ENCODE assay signal across 8 cellular contexts in the genomic region with DNA sequence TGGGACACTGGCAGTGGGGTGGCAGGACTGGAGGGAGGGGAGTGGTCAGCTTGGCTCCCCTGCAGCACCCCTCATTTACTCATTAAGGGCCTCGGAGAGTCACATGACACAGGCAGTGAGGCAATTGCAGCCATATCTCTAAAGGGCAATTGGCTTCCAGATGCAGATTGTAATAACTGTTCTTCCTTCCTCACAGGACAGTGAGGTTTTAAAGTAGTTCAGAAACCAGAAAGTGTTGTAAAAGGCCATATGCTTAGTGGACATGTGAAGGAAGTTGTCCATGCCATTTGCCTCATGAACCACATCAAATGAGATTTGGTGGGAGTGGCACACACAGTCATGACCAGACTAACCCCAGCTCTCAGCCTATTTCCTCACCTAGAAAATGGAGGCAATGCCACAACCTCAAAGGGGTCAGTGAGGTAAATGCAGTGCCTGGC. TPM values are rescaled to one million over a fixed set of nuclear protein-coding genes. Genes with fewer than 3 reads are reported as not detected.
DNase-seq lines count a peak whose midpoint lies in the region; FAIRE-seq and TF ChIP-seq lines count a peak whose summit lies in the region.

No MANE protein-coding gene starts in this region.

- no peak overlapping the region for H3K4me3 ChIP-seq in GM23248
- no peak overlapping the region for H3K4me3 ChIP-seq in OCI-LY3 (ENCODE audit: low read length)
- no peak overlapping the region for H3K4me3 ChIP-seq in prostate gland

- intact Hi-C loops in prostate gland (cut with DNase I): no loop called here

- H3K79me2 ChIP-seq in GM23248 (ENCODE audit: insufficient read depth) (peaks cover 15% of the 10 kb centered on the region), OCI-LY3 (ENCODE audit: low read length) (no peaks in the 10 kb centered on the region)

- TF ChIP-seq CTCF in OCI-LY3 (IDR thresholded peaks at IDR 0.05; ENCODE audit: low read depth, low read length) (no peak), prostate gland (IDR thresholded peaks at IDR 0.05) (no peak)

- no peaks in the 10 kb centered on the region for H3K36me3 ChIP-seq in GM23248 (ENCODE audit: low read depth)
- H3K36me3 ChIP-seq in OCI-LY3 (replicated peaks; ENCODE audit: low read depth, low read length): no peaks in the 10 kb centered on the region
- H3K36me3 ChIP-seq in prostate gland: no peaks in the 10 kb centered on the region

- peaks cover 17% of the 10 kb centered on the region for H3F3A ChIP-seq in GM23248 (ENCODE audit: insufficient read depth)

- TF ChIP-seq POLR2A in GM12891 (IDR thresholded peaks at IDR 0.05; ENCODE audit: low read depth, low read length) (no peak), prostate gland (IDR thresholded peaks at IDR 0.05) (no peak)

- H4K20me1 ChIP-seq in GM23248 (ENCODE audit: insufficient read depth) (no peaks in the 10 kb centered on the region), OCI-LY3 (ENCODE audit: insufficient read depth, low read length) (no peaks in the 10 kb centered on the region)

- no peak for FAIRE-seq in GM12891 (lab: Jason Lieb, UNC)

- 0 out of 2 replicates have a peak overlapping the region, but pooled peaks have one; percentile 9 for H3K27ac ChIP-seq in GM23248
- no peak overlapping the region for H3K27ac ChIP-seq in OCI-LY3 (ENCODE audit: low read length)
- H3K27ac ChIP-seq in epithelial cell of prostate: peak overlapping the region; percentile 85
- H3K27ac ChIP-seq in prostate gland: no peak overlapping the region

- no peaks in the 10 kb centered on the region for H3K9me2 ChIP-seq in GM23248 (ENCODE audit: insufficient read depth)

- 0% methylated on average over 1 of the region's 1 CpG for WGBS in GM23248 (ENCODE audit: low coverage in 1 of 2, low lambda C conversion rate in 2 of 2, missing lambda C conversion rate in 2 of 2), 2 experiments
- 0% methylated on average over 1 of the region's 1 CpG for WGBS in prostate gland

- H3K27me3 ChIP-seq in GM23248 (replicated peaks; ENCODE audit: insufficient read depth) (no peaks in the 10 kb centered on the region), OCI-LY3 (ENCODE audit: low read depth, low read length) (no peaks in the 10 kb centered on the region), prostate gland (replicated peaks; ENCODE audit: insufficient read depth) (no peaks in the 10 kb centered on the region)

- DNase-seq in GM23248 (no peak), epithelial cell of prostate (ENCODE audit: low read depth, low spot score) (no peak), nucleus accumbens (lab: John Stamatoyannopoulos, UW) (peak in 44 of 56 donors; percentile 10 to 76 (median 41)), KG1 (lab: John Stamatoyannopoulos, UW) (no peak), GM12891 (ENCODE audit: insufficient read length, low spot score) (no peak), prostate gland (ENCODE audit: low spot score) (no peak)
- no peak for DNase-seq in stimulated activated CD4-positive, alpha-beta T cell treated with anti-CD3 and anti-CD28 coated beads, Interleukin-4, amount 100 ng/mL, for 4 hours

- H3K4me2 ChIP-seq in GM23248 (ENCODE audit: unreplicated experiment) (no peak overlapping the region), OCI-LY3 (ENCODE audit: low read length) (peak overlapping the region; percentile 5; the same call in 1 of the 2 replicates)

- peaks cover 7% of the 10 kb centered on the region for H3K4me1 ChIP-seq in GM23248 (ENCODE audit: insufficient read depth)
- H3K4me1 ChIP-seq in OCI-LY3 (ENCODE audit: low read length): peaks cover 5% of the 10 kb centered on the region; the same call in 1 of the 2 replicates
- H3K4me1 ChIP-seq in prostate gland (replicated peaks): no peaks in the 10 kb centered on the region

- in situ Hi-C loops in GM23248 (cut with MboI): no loop called here

- H3K9ac ChIP-seq in GM23248 (no peak overlapping the region; the same call in 1 of the 2 replicates), OCI-LY3 (ENCODE audit: low read length) (no peak overlapping the region)

- peak overlapping the region; percentile 86 for H2AFZ ChIP-seq in GM23248
- 0 out of 2 replicates have a peak overlapping the region, but pooled peaks have one; percentile 32 for H2AFZ ChIP-seq in OCI-LY3 (ENCODE audit: low read depth, low read length)

- no peaks in the 10 kb centered on the region for H3K9me3 ChIP-seq in GM23248 (ENCODE audit: low read depth)
- no peaks in the 10 kb centered on the region for H3K9me3 ChIP-seq in OCI-LY3 (ENCODE audit: insufficient read depth, low read length)
- H3K9me3 ChIP-seq in prostate gland: no peaks in the 10 kb centered on the region

TF ChIP-seq in GM12891, 5 proteins besides CTCF, POLR2A, EP300 and RAD21:
- TF ChIP-seq TAF1 (IDR thresholded peaks at IDR 0.05; ENCODE audit: low read depth, low read length) (no peak), POLR2AphosphoS5 (IDR thresholded peaks at IDR 0.05; ENCODE audit: low read depth, low read length) (no peak), PAX5 (IDR thresholded peaks at IDR 0.05; ENCODE audit: insufficient read depth, low read length, severe bottlenecking) (no peak), POU2F2 (IDR thresholded peaks at IDR 0.05; ENCODE audit: low read depth, low read length) (no peak), SPI1 (IDR thresholded peaks at IDR 0.05; ENCODE audit: low read depth, low read length) (no peak)
TF ChIP-seq in GM12891: peak in this region for 0.

RNA-seq across cellular contexts. Expression of a gene that starts 11.1 kb away (rescaled TPM):
- 39.6 and 61.4 TPM in 2 replicates for total RNA-seq in GM23248 (2014; rRNA removed; shearing (Covaris generic))
- polyA plus RNA-seq in GM23248 (2016; fragmentation: Nextera tagmentation; extraction: Ambion mirVana): 69.2 and 78.6 TPM in 2 replicates
- 43.0 TPM for polyA plus RNA-seq in GM12891 (2012; ENCODE audit: low read depth, missing spikeins)
- total RNA-seq in prostate gland: 10 to 100 TPM; 49.6 to 57.1 TPM

RNA-seq across cellular contexts. Expression of a gene that starts 11.9 kb away (rescaled TPM):
- total RNA-seq in GM23248 (2014; rRNA removed; shearing (Covaris generic)): 20.6 and 21.4 TPM in 2 replicates
- polyA plus RNA-seq in GM23248 (2016; fragmentation: Nextera tagmentation; extraction: Ambion mirVana): 14.9 and 16.6 TPM in 2 replicates
- 2.8 TPM for polyA plus RNA-seq in GM12891 (2012; ENCODE audit: low read depth, missing spikeins)
- 10 to 100 TPM; 13.1 to 38.5 TPM for total RNA-seq in prostate gland

RNA-seq across cellular contexts. Expression of a gene that starts 35.7 kb away (rescaled TPM):
- total RNA-seq in GM23248 (2014; rRNA removed; shearing (Covaris generic)): 6.4 and 8.0 TPM in 2 replicates
- polyA plus RNA-seq in GM23248 (2016; fragmentation: Nextera tagmentation; extraction: Ambion mirVana): 8.0 TPM in 2 replicates
- polyA plus RNA-seq in GM12891 (2012; ENCODE audit: low read depth, missing spikeins): 14.4 TPM
- total RNA-seq in prostate gland: 10 to 100 TPM; 19.6 to 24.3 TPM

RNA-seq across cellular contexts. Expression of a gene that starts 42.5 kb away (rescaled TPM):
- total RNA-seq in GM23248 (2014; rRNA removed; shearing (Covaris generic)): 53.6 and 80.5 TPM in 2 replicates
- polyA plus RNA-seq in GM23248 (2016; fragmentation: Nextera tagmentation; extraction: Ambion mirVana): 135 and 141 TPM in 2 replicates
- 51.5 TPM for polyA plus RNA-seq in GM12891 (2012; ENCODE audit: low read depth, missing spikeins)
- 10 to 100 TPM; 84.1 to 97.8 TPM for total RNA-seq in prostate gland

RNA-seq across cellular contexts. Expression of a gene that starts 46.0 kb away (rescaled TPM):
- total RNA-seq in GM23248 (2014; rRNA removed; shearing (Covaris generic)): 3.4 TPM in 2 replicates
- 1.6 and 2.1 TPM in 2 replicates for polyA plus RNA-seq in GM23248 (2016; fragmentation: Nextera tagmentation; extraction: Ambion mirVana)
- polyA plus RNA-seq in GM12891 (2012; ENCODE audit: low read depth, missing spikeins): 0.50 TPM
- total RNA-seq in prostate gland: 1 to 10 TPM in 1 of 2 donors, under 1 TPM in 1; 0.14 to 1.6 TPM

Comparison
In these comparisons a context has a peak if more than half of its experiments do, and no peak if none do; other contexts are left out.
1. DNase-seq: peak in nucleus accumbens (44 of 56); none in GM23248 (single experiment), epithelial cell of prostate (single experiment), stimulated activated CD4-positive, alpha-beta T cell treated with anti-CD3 and anti-CD28 coated beads, Interleukin-4, amount 100 ng/mL, for 4 hours (0 of 2), KG1 (single experiment), GM12891 (single experiment) and prostate gland (single experiment).
2. H3K27ac ChIP-seq: peak in GM23248 (single experiment) and epithelial cell of prostate (single experiment); none in OCI-LY3 (single experiment) and prostate gland (0 of 2).